Comparison of ENCODE assay signal across 8 cellular contexts in genomic region chr6:52995913-52996685, GRCh38. TPM values are rescaled to one million over a fixed set of nuclear protein-coding genes. Genes with fewer than 3 reads are reported as not detected.
DNase-seq lines count a peak whose midpoint lies in the region; ATAC-seq and TF ChIP-seq lines count a peak whose summit lies in the region.

No MANE protein-coding gene starts in this region.

- WGBS in transverse colon (ENCODE audit: low coverage in 1 of 2), 2 donors = 5 to 23% methylated on average over 4 to 21 of the region's 21 CpGs

- ATAC-seq in GM18511 (IDR thresholded peaks at IDR 0.05; ENCODE audit: unreplicated experiment) (peak; percentile 0), GM18907 (IDR thresholded peaks at IDR 0.05; ENCODE audit: unreplicated experiment) (no peak)
- peak; percentile 16 to 17 for ATAC-seq in naive thymus-derived CD8-positive, alpha-beta T cell

- H3K27ac ChIP-seq in epithelial cell of prostate (no peak overlapping the region), transverse colon (peak overlapping the region; percentile 89 to 95 (median 92))

- H3K4me1 Mint-ChIP-seq in naive thymus-derived CD8-positive, alpha-beta T cell = peaks cover 20 to 30% (median 23%) of the 10 kb centered on the region in 4 donors

- in situ Hi-C loops in transverse colon (cut with MboI; ENCODE audit: low pct_ligation_motif_present in 1 of 4, low pct_unique_long_range_greater_than_20kb in 1 of 4, low sequenced_read_pairs in 3 of 4) = loop anchor here in 2 of 4 donors (10.0 kb wide), 1 partner anchor 59 kb away; no protein-coding TSS in a partner anchor

- intact Hi-C loops in transverse colon (cut with DNase I; ENCODE audit: low total_unique reads) = loop anchor here (5.0 to 10.0 kb wide), 2 partner anchors 359 to 541 kb away; no protein-coding TSS in a partner anchor

- no peak for TF ChIP-seq CTCF in transverse colon (IDR thresholded peaks at IDR 0.05)

- H3K4me3 ChIP-seq in transverse colon = peak overlapping the region in 2 of 4 donors; percentile 54 to 80

- no peak for TF ChIP-seq EP300 in transverse colon (IDR thresholded peaks at IDR 0.05; ENCODE audit: low read depth)

- H3K27ac Mint-ChIP-seq in naive thymus-derived CD8-positive, alpha-beta T cell = peak overlapping the region; percentile 97 to 100 (median 99)

- peaks cover 0 to 5% (median 2%) of the 10 kb centered on the region in 5 donors for H3K27me3 Mint-ChIP-seq in naive thymus-derived CD8-positive, alpha-beta T cell

- H3K9me3 ChIP-seq in transverse colon = no peaks in the 10 kb centered on the region

- H3K4me1 ChIP-seq in transverse colon = peaks cover 8 to 38% (median 15%) of the 10 kb centered on the region in 4 donors

- TF ChIP-seq POLR2A in transverse colon (IDR thresholded peaks at IDR 0.05) = no peak

- POLR2A ChIA-PET in naive thymus-derived CD8-positive, alpha-beta T cell (lab: Charles Lee) = interaction anchor here (0.9 to 2.7 kb wide), 4 partner anchors 12 to 70 kb away, joined by 4 to 21 read pairs (median 12); partner anchors contain the start of gene FBXO9

- H3K36me3 Mint-ChIP-seq in naive thymus-derived CD8-positive, alpha-beta T cell = peaks cover 0 to 5% (median 3%) of the 10 kb centered on the region in 3 donors

- peak overlapping the region; percentile 88 to 99 (median 94) for H3K4me3 Mint-ChIP-seq in naive thymus-derived CD8-positive, alpha-beta T cell

- H3K9me3 Mint-ChIP-seq in naive thymus-derived CD8-positive, alpha-beta T cell = peaks cover 0 to 6% (median 0%) of the 10 kb centered on the region in 9 donors

- DNase-seq in NCI-H345 (lab: John Stamatoyannopoulos, UW) (peak; percentile 62), epithelial cell of prostate (ENCODE audit: low read depth, low spot score) (peak; percentile 56), transverse colon (peak; percentile 48), epidermal melanocyte (ENCODE audit: insufficient read length, low spot score) (no peak)
- DNase-seq in activated CD4-positive, alpha-beta T cell treated with anti-CD3 and anti-CD28 coated beads, Interleukin-2, amount 50 U/mL, for 48 hours = peak; percentile 39 to 53
- peak in 6 of 10 donors; percentile 11 to 46 (median 26) for DNase-seq in naive thymus-derived CD8-positive, alpha-beta T cell

- no peaks in the 10 kb centered on the region for H3K36me3 ChIP-seq in transverse colon

- no peaks in the 10 kb centered on the region for H3K27me3 ChIP-seq in transverse colon

RNA-seq across cellular contexts. Expression of gene GSTA4, which starts 1.0 kb away (rescaled TPM):
- total RNA-seq in naive thymus-derived CD8-positive, alpha-beta T cell = under 1 TPM; 0.39 to 0.69 TPM
- polyA plus RNA-seq in naive thymus-derived CD8-positive, alpha-beta T cell = 1 to 10 TPM; 1.2 to 3.7 (median 3.4) TPM
- 10 to 100 TPM in 2 of 4 donors, 1 to 10 TPM in 2; 1.5 to 47.4 (median 11.2) TPM for total RNA-seq in transverse colon
